ENCODE assay signal across 26 cellular contexts in the genomic region with DNA sequence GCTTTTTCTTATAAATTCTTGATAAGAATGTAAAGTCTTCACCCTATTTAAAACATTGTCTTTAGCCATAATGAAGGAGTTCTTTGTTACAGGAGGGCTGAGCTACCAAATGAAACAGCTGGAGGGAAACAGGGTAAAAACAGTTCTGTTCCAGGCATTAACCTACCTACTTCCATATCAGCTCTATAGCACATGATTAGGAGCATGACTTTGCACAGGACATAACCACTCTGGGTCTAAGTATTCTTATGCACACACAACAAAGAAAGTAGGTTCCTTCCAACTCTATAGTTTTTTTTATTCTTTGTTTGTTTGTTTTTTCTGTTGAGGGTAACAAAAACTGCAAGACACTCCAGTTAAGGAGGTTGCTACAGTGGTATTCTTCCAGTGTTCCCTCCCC. TPM values are rescaled to one million over a fixed set of nuclear protein-coding genes. Genes with fewer than 3 reads are reported as not detected.
"Had no signal": no experiment of that assay in that cellular context is flagged by ENCODE, and none has a peak within 500 bp of the region (broad histone marks: within the 10 kb centered on the region; RNA-seq: fewer than 3 reads in every experiment).

No MANE protein-coding gene starts in this region.

- H3K4me1 Mint-ChIP-seq: brain; natural killer cell; stimulated activated memory B cell treated with anti-CD40 and anti-IgM and Interleukin-4, amounts not matched to agents 10 μg/mL and 1 μg/mL and 100 μg/mL, for 72 hours had no signal

- H3K27ac Mint-ChIP-seq: activated CD8-positive, alpha-beta T cell treated with anti-CD3 and anti-CD28 coated beads, Interleukin-2, amount 10 ng/mL, durations not matched to agents 7 days and 5 days; activated naive CD4-positive, alpha-beta T cell treated with anti-CD3 and anti-CD28 coated beads, Interleukin-2, amount 50 U/mL, for 72 hours; brain; natural killer cell; stimulated activated memory B cell treated with anti-CD40 and anti-IgM and Interleukin-4, amounts not matched to agents 10 μg/mL and 1 μg/mL and 100 μg/mL, for 72 hours; T-helper 2 cell treated with Interferon-gamma antibody and Interleukin-4, amounts not matched to agents 5 μg/mL and 100 μg/mL, for 36 hours had no signal

- H3K27ac ChIP-seq: neutrophil, pancreas, psoas muscle, right atrium auricular region, skin epidermis, stomach, suprapubic skin, tibial nerve, VCaP had no signal

- H3K9me3 Mint-ChIP-seq: activated naive CD4-positive, alpha-beta T cell treated with anti-CD3 and anti-CD28 coated beads, Interleukin-2, amount 50 U/mL, for 72 hours; brain; natural killer cell; stimulated activated memory B cell treated with anti-CD40 and anti-IgM and Interleukin-4, amounts not matched to agents 10 μg/mL and 1 μg/mL and 100 μg/mL, for 72 hours; T-helper 2 cell treated with Interferon-gamma antibody and Interleukin-4, amounts not matched to agents 5 μg/mL and 100 μg/mL, for 36 hours had no signal

- H3K4me3 Mint-ChIP-seq: activated CD8-positive, alpha-beta T cell treated with anti-CD3 and anti-CD28 coated beads, Interleukin-2, amount 10 ng/mL, durations not matched to agents 7 days and 5 days; brain; natural killer cell; stimulated activated memory B cell treated with anti-CD40 and anti-IgM and Interleukin-4, amounts not matched to agents 10 μg/mL and 1 μg/mL and 100 μg/mL, for 72 hours; T-helper 2 cell treated with Interferon-gamma antibody and Interleukin-4, amounts not matched to agents 5 μg/mL and 100 μg/mL, for 36 hours had no signal

- H3K36me3 ChIP-seq: neutrophil, pancreas, right atrium auricular region, stomach, suprapubic skin, tibial nerve had no signal

- H3K27me3 Mint-ChIP-seq: brain had no signal

- H3K9me3 ChIP-seq: neutrophil, pancreas, psoas muscle, right atrium auricular region, stomach, suprapubic skin, tibial nerve had no signal

- H3K36me3 Mint-ChIP-seq: activated naive CD4-positive, alpha-beta T cell treated with anti-CD3 and anti-CD28 coated beads, Interleukin-2, amount 50 U/mL, for 72 hours; brain; natural killer cell; stimulated activated memory B cell treated with anti-CD40 and anti-IgM and Interleukin-4, amounts not matched to agents 10 μg/mL and 1 μg/mL and 100 μg/mL, for 72 hours had no signal

- ATAC-seq: activated CD8-positive, alpha-beta T cell treated with anti-CD3 and anti-CD28 coated beads, Interleukin-2, amount 10 ng/mL, durations not matched to agents 7 days and 5 days; activated naive CD4-positive, alpha-beta T cell treated with anti-CD3 and anti-CD28 coated beads, Interleukin-2, amount 50 U/mL, for 72 hours; left ventricle myocardium superior; natural killer cell; psoas muscle; stimulated activated memory B cell treated with anti-CD40 and anti-IgM and Interleukin-4, amounts not matched to agents 10 μg/mL and 1 μg/mL and 100 μg/mL, for 72 hours had no signal

- H3K27me3 ChIP-seq: neutrophil, right atrium auricular region, stomach, suprapubic skin, tibial nerve had no signal

- H3K4me1 ChIP-seq: psoas muscle, right atrium auricular region had no signal

- DNase-seq: activated CD4-positive, alpha-beta T cell treated with anti-CD3 and anti-CD28 coated beads, Interleukin-2, amount 50 U/mL, for 1 hour; activated CD4-positive, CD25-positive, alpha-beta regulatory T cell treated with anti-CD3 and anti-CD28 coated beads, Interleukin-2, amount 50 U/mL, for 72 hours; activated CD8-positive, alpha-beta T cell treated with anti-CD3 and anti-CD28 coated beads, Interleukin-2, amount 10 ng/mL, durations not matched to agents 7 days and 5 days; aorta; effector CD4-positive, alpha-beta T cell; glutamatergic neuron; hypothalamus; left ventricle myocardium superior; midbrain; natural killer cell; pancreas; psoas muscle; stimulated activated CD4-positive, alpha-beta T cell treated with anti-CD3 and anti-CD28 coated beads, Interleukin-15, amount 100 ng/mL, for 24 hours; stomach had no signal

- H3K4me3 ChIP-seq: pancreas, psoas muscle, right atrium auricular region, skin epidermis, stomach, suprapubic skin, tibial nerve had no signal

RNA-seq across cellular contexts. Expression of a gene that starts 52.7 kb away (rescaled TPM):
- total RNA-seq: cardiac septum, mammary epithelial cell had no signal
- polyA plus RNA-seq: mammary epithelial cell had no signal
